In genomic region chr2:179724403-179724802, GRCh38 we compare ENCODE assay signal across 27 cellular contexts.
"Had no signal": no experiment of that assay in that cellular context is flagged by ENCODE, and none has a peak within 500 bp of the region (broad histone marks: within the 10 kb centered on the region; RNA-seq: fewer than 3 reads in every experiment).

No MANE protein-coding gene starts in this region.

- H2AFZ ChIP-seq: neural progenitor cell, parathyroid adenoma had no signal

- ATAC-seq: naive thymus-derived CD4-positive, alpha-beta T cell; natural killer cell; psoas muscle; right cardiac atrium; stimulated activated memory B cell treated with anti-CD40 and anti-IgM and Interleukin-4, amounts not matched to agents 10 μg/mL and 1 μg/mL and 100 μg/mL, for 72 hours; stimulated activated naive CD8-positive, alpha-beta T cell treated with anti-CD3 and anti-CD28 coated beads, Interleukin-15, amount 100 ng/mL, for 72 hours; stimulated activated naive CD8-positive, alpha-beta T cell treated with anti-CD3 and anti-CD28 coated beads, Interleukin-15, Interleukin-2, amounts not matched to agents 100 U/mL and 50 U/mL, for 24 hours had no signal

- H3K79me2 ChIP-seq: parathyroid adenoma had no signal

- H3K27me3 ChIP-seq: neural progenitor cell, ovary, sigmoid colon, thyroid gland, tibial nerve, upper lobe of left lung, vagina had no signal

- H3K36me3 ChIP-seq: neural progenitor cell, ovary, sigmoid colon, thoracic aorta, thyroid gland, tibial nerve, upper lobe of left lung, vagina had no signal

- H3K4me1 ChIP-seq: neural progenitor cell, parathyroid adenoma, psoas muscle, sigmoid colon, tibial nerve, upper lobe of left lung, vagina had no signal

- H3K4me3 ChIP-seq: neural progenitor cell, ovary, psoas muscle, sigmoid colon, thoracic aorta, thyroid gland, tibial nerve, upper lobe of left lung, vagina had no signal

- H3K9ac ChIP-seq: neural progenitor cell, parathyroid adenoma had no signal

- H3K4me2 ChIP-seq: neural progenitor cell had no signal

- DNase-seq: naive thymus-derived CD4-positive, alpha-beta T cell; natural killer cell; occipital lobe; ovary; posterior cingulate gyrus; psoas muscle; right cardiac atrium; sigmoid colon; small intestine; stimulated activated CD4-positive, alpha-beta T cell treated with anti-CD3 and anti-CD28 coated beads, Interleukin-15, amount 100 ng/mL, for 24 hours; stimulated activated CD4-positive, alpha-beta T cell treated with anti-CD3 and anti-CD28 coated beads, Interleukin-2, amount 100 ng/mL, for 24 hours; stimulated activated CD4-positive, alpha-beta T cell treated with anti-CD3 and anti-CD28 coated beads, Interleukin-2, amount 100 ng/mL, for 48 hours; stimulated activated CD4-positive, alpha-beta T cell treated with anti-CD3 and anti-CD28 coated beads, Interleukin-4, amount 100 ng/mL, for 24 hours; stimulated activated naive CD4-positive, alpha-beta T cell; stimulated activated naive CD8-positive, alpha-beta T cell treated with anti-CD3 and anti-CD28 coated beads, Interleukin-15, amount 100 ng/mL, for 72 hours; stimulated activated naive CD8-positive, alpha-beta T cell treated with anti-CD3 and anti-CD28 coated beads, Interleukin-15, Interleukin-2, amounts not matched to agents 100 U/mL and 50 U/mL, for 24 hours; substantia nigra; thyroid gland; trophoblast cell; upper lobe of left lung had no signal

- H3K27ac ChIP-seq: neural progenitor cell, ovary, parathyroid adenoma, psoas muscle, sigmoid colon, thoracic aorta, thyroid gland, tibial nerve, upper lobe of left lung, vagina had no signal

- FAIRE-seq: small intestine, urothelium cell line had no signal

- H3K9me3 ChIP-seq: ovary, psoas muscle, sigmoid colon, thoracic aorta, thyroid gland, tibial nerve, upper lobe of left lung, vagina had no signal
